In the genomic region with DNA sequence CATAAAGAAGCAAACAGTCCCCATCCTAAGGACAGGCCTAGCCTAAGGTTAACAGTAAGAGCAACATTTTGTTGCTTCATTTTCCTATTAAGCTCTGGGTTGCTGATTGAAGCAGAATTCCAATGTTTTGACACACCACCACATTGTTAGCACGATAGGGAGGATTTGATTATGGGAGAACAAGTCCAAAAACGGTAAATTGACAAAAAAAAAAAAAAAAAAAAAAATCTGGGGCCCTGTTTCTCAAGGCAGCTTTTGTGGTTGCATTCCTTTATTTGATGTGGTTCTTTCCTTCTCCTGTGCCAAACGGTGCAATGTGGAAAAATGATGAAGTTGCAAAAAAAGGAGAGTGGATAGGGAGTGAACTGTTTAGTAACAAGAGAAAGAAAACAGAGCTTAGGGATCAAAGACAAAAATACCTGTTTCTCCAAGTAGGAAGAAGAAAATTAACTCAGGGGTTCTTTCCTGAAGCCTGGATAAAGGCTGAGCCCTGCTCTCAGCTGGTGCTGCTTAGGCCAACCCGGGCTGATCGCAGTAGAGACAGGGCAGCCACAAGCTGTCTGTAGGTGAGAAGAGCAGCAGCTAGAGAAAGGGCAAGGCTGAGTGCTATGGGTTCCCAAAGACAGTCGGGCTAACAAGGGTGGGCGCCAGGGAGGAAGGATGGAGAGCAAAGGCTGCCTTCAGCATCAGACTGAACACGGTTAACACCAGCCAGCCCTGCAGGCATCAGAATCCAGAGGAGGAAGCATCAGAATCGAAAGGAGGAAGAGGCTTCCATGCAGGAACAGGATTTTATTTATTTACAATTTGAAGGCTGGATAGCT, we compare ENCODE assay signal across 12 cellular contexts.
DNase-seq lines count a peak whose midpoint lies in the region; ATAC-seq and TF ChIP-seq lines count a peak whose summit lies in the region.
"Had no signal": no experiment of that assay in that cellular context is flagged by ENCODE, and none has a peak within 500 bp of the region (broad histone marks: within the 10 kb centered on the region; RNA-seq: fewer than 3 reads in every experiment).

No MANE protein-coding gene starts in this region.

- peak; percentile 47 to 75 for ATAC-seq in left cardiac atrium
- ATAC-seq in HG02763 (IDR thresholded peaks at IDR 0.05; ENCODE audit: unreplicated experiment) = no peak
- ATAC-seq: activated CD4-positive, CD25-positive, alpha-beta regulatory T cell treated with anti-CD3 and anti-CD28 coated beads, Interleukin-2, amount 50 U/mL, for 24 hours had no signal

- intact Hi-C loops in left cardiac atrium (cut with DNase I) = loop anchor here in 1 of 2 donors (5.0 kb wide), 1 partner anchor 162 kb away; no protein-coding TSS in a partner anchor
- intact Hi-C loops in lower leg skin (cut with DNase I; ENCODE audit: low total_unique reads) = no loop called here

- no peak for TF ChIP-seq POLR2A in lower leg skin (IDR thresholded peaks at IDR 0.05)

- DNase-seq in H4 (ENCODE audit: low spot score) (peak; percentile 83), left cardiac atrium (no peak), stromal cell of bone marrow (ENCODE audit: low read depth) (peak; percentile 87), lower leg skin (ENCODE audit: low spot score in 2 of 2) (no peak), ACHN (no peak), NCI-H2171 (lab: John Stamatoyannopoulos, UW) (no peak)
- DNase-seq: central memory CD4-positive, alpha-beta T cell; lower lobe of right lung; NCI-H2029 treated with DMSO at 0.1 percent for 48 hours had no signal

- in situ Hi-C loops in ACHN (cut with HindIII; ENCODE audit: low pct_ligation_motif_present, low pct_unique_long_range_greater_than_20kb, low sequenced_read_pairs) = no loop called here

- 47 to 53% methylated on average over 9 of the region's 9 CpGs for WGBS in lower leg skin, 2 donors

- H3K4me3 ChIP-seq in lower leg skin (ENCODE audit: low read depth, poor library complexity, severe bottlenecking) = no peak overlapping the region
- H3K4me3 ChIP-seq: lower lobe of right lung had no signal

- no peak for TF ChIP-seq CTCF in lower leg skin (IDR thresholded peaks at IDR 0.05)

- peak overlapping the region; percentile 90 for H3K27ac ChIP-seq in angular gyrus (ENCODE audit: low read depth, low read length)
- H3K27ac ChIP-seq: lower lobe of right lung had no signal

Comparison
In these comparisons a context has a peak if more than half of its experiments do, and no peak if none do; other contexts are left out.
1. DNase-seq: peak in H4 (single experiment) and stromal cell of bone marrow (single experiment); none in left cardiac atrium (single experiment), lower leg skin (0 of 2), ACHN (single experiment) and NCI-H2171 (single experiment).